1 cellular context compared by ENCODE assay signal in genomic region chr5:169637085-169637855, GRCh38.
TF ChIP-seq lines count a peak whose summit lies in the region.

Gene DOCK2, plus strand, starts transcription at chr5:169637275. Its CDS starts 52 bp downstream, at chr5:169637327.

TF ChIP-seq in IMR-90, 13 proteins besides CTCF, POLR2A, EP300 and RAD21:
- TF ChIP-seq MAFK (IDR thresholded peaks at IDR 0.05; ENCODE audit: low read depth, low read length) (no peak), CHD1 (IDR thresholded peaks at IDR 0.05; ENCODE audit: low read depth, low read length) (no peak), FOS (IDR thresholded peaks at IDR 0.05; ENCODE audit: low read depth, low read length) (no peak)
